In genomic region chr13:55464222-55464621, GRCh38 we compare ENCODE assay signal across 3 cellular contexts.
"Had no signal": no experiment of that assay in that cellular context is flagged by ENCODE, and none has a peak within 500 bp of the region (broad histone marks: within the 10 kb centered on the region; RNA-seq: fewer than 3 reads in every experiment).

No MANE protein-coding gene starts in this region.

- DNase-seq: GDM1, GF-D8 had no signal

- H3K4me3 ChIP-seq: GM12878 had no signal

- ATAC-seq: GM12878 had no signal
